ENCODE assay signal across 1 cellular context in genomic region chrX:872090-872489, GRCh38.
TF ChIP-seq lines count a peak whose summit lies in the region.

No MANE protein-coding gene starts in this region.

TF ChIP-seq in HEK293, 187 proteins besides CTCF, POLR2A, EP300 and RAD21 (continued from another document):
- TF ChIP-seq ZNF10 (tag by site-specific recombination; IDR thresholded peaks at IDR 0.05) (no peak), ZNF707 (tag by site-specific recombination; IDR thresholded peaks at IDR 0.05) (no peak)
